In genomic region chr17:8394497-8394896, GRCh38 we compare ENCODE assay signal across 5 cellular contexts. TPM values are rescaled to one million over a fixed set of nuclear protein-coding genes. Genes with fewer than 3 reads are reported as not detected.
"Had no signal": no experiment of that assay in that cellular context is flagged by ENCODE, and none has a peak within 500 bp of the region (broad histone marks: within the 10 kb centered on the region; RNA-seq: fewer than 3 reads in every experiment).

No MANE protein-coding gene starts in this region.

RNA-seq across cellular contexts. Expression of gene RNF222, which starts 3.1 kb away (rescaled TPM):
- total RNA-seq: K562, M059J, Right ventricle myocardium inferior, SJCRH30 had no signal
- polyA plus RNA-seq: K562 had no signal

RNA-seq across cellular contexts. Expression of gene ODF4, which starts 54.9 kb away (rescaled TPM):
- total RNA-seq: K562, M059J, Right ventricle myocardium inferior, SJCRH30 had no signal
- polyA plus RNA-seq: IgD-negative memory B cell, K562 had no signal
